In genomic region chr12:39443704-39444234, GRCh38 we compare ENCODE assay signal across 9 cellular contexts. TPM values are rescaled to one million over a fixed set of nuclear protein-coding genes. Genes with fewer than 3 reads are reported as not detected.
A peak's percentile ranks its signal among the peaks of the same experiment; 100 is the strongest.
DNase-seq lines count a peak whose midpoint lies in the region; ATAC-seq, FAIRE-seq and TF ChIP-seq lines count a peak whose summit lies in the region.
"Had no signal": no experiment of that assay in that cellular context is flagged by ENCODE, and none has a peak within 500 bp of the region (broad histone marks: within the 10 kb centered on the region; RNA-seq: fewer than 3 reads in every experiment).

No MANE protein-coding gene starts in this region.

- ATAC-seq in lower lobe of right lung: no peak
- no peak for ATAC-seq in GM18502 (IDR thresholded peaks at IDR 0.05; ENCODE audit: poor library complexity, unreplicated experiment)

- H3K4me3 ChIP-seq in AG10803 (ENCODE audit: low read length) (peak overlapping the region; percentile 75), bronchial epithelial cell (ENCODE audit: low read depth, low read length) (peak overlapping the region; percentile 91), lower lobe of right lung (peak overlapping the region; percentile 75), transverse colon (peak overlapping the region; percentile 35 to 93 (median 82))

- FAIRE-seq in bronchial epithelial cell (lab: Jason Lieb, UNC): no peak
- FAIRE-seq: islet of Langerhans had no signal

- DNase-seq in AG10803 (ENCODE audit: low read depth) (peak; percentile 8), HuH-7.5 (ENCODE audit: low spot score) (peak; percentile 60), bronchial epithelial cell (ENCODE audit: low read depth) (peak; percentile 17), lower lobe of right lung (no peak), transverse colon (no peak), HUDEP-2 (lab: John Stamatoyannopoulos, UW; ENCODE audit: unreplicated experiment in 76 of 76) (no peak), NCI-H774 (lab: John Stamatoyannopoulos, UW) (no peak)

- H3K27me3 ChIP-seq in bronchial epithelial cell (ENCODE audit: control insufficient read depth, insufficient read depth, low read length) (no peaks in the 10 kb centered on the region), lower lobe of right lung (ENCODE audit: low read depth) (no peaks in the 10 kb centered on the region), transverse colon (no peaks in the 10 kb centered on the region)

- H3K36me3 ChIP-seq in bronchial epithelial cell (ENCODE audit: control insufficient read depth, insufficient read depth, low read length) (no peaks in the 10 kb centered on the region), lower lobe of right lung (no peaks in the 10 kb centered on the region), transverse colon (no peaks in the 10 kb centered on the region)

- no peak for TF ChIP-seq CTCF in AG10803 (conservative IDR thresholded peaks at IDR 0.05; ENCODE audit: low read length)
- no peak for TF ChIP-seq CTCF in bronchial epithelial cell (IDR thresholded peaks at IDR 0.05; ENCODE audit: insufficient read depth, low read length, severe bottlenecking)
- no peak for TF ChIP-seq CTCF in lower lobe of right lung (IDR thresholded peaks at IDR 0.05)
- no peak for TF ChIP-seq CTCF in transverse colon (IDR thresholded peaks at IDR 0.05)

- H3K4me1 ChIP-seq in lower lobe of right lung (peaks cover 14% of the 10 kb centered on the region), transverse colon (peaks cover 0 to 14% (median 12%) of the 10 kb centered on the region in 4 donors)

- intact Hi-C loops in lower lobe of right lung (cut with DNase I) (no loop called here), transverse colon (cut with DNase I; ENCODE audit: low total_unique reads) (no loop called here)

- H3K27ac ChIP-seq in lower lobe of right lung: peak overlapping the region; percentile 84
- H3K27ac ChIP-seq in transverse colon: peak overlapping the region; percentile 89 to 96 (median 92)

- WGBS in transverse colon (ENCODE audit: low coverage in 1 of 2), 2 donors: 0% methylated on average over 7 of the region's 7 CpGs; no CpG with 5 or more reads in 1 of the 2 donors

- no peak for TF ChIP-seq POLR2A in transverse colon (IDR thresholded peaks at IDR 0.05)

- in situ Hi-C loops in transverse colon (cut with MboI; ENCODE audit: low pct_ligation_motif_present in 1 of 4, low pct_unique_long_range_greater_than_20kb in 1 of 4, low sequenced_read_pairs in 3 of 4): no loop called here

- no peak for TF ChIP-seq EP300 in transverse colon (IDR thresholded peaks at IDR 0.05; ENCODE audit: low read depth)

- H3K9me3 ChIP-seq in lower lobe of right lung (no peaks in the 10 kb centered on the region), transverse colon (no peaks in the 10 kb centered on the region)

RNA-seq across cellular contexts. Expression of gene KIF21A, which starts 0.8 kb away (rescaled TPM):
- total RNA-seq in bronchial epithelial cell: 37.4 and 37.6 TPM in 2 replicates
- 12.1 TPM for total RNA-seq in lower lobe of right lung
- total RNA-seq in transverse colon: 10 to 100 TPM; 23.6 to 40.6 (median 31.9) TPM

Comparison
In these comparisons a context has a peak if more than half of its experiments do, and no peak if none do; other contexts are left out.
1. DNase-seq: peak in AG10803 (single experiment), HuH-7.5 (single experiment) and bronchial epithelial cell (single experiment); none in lower lobe of right lung (single experiment), transverse colon (single experiment), HUDEP-2 (0 of 76) and NCI-H774 (single experiment).
2. Peak in every context shown above with its lines, with median percentiles within 50 percentile points of each other: H3K4me3 ChIP-seq.